Comparison of ENCODE assay signal across 13 cellular contexts in the genomic region with DNA sequence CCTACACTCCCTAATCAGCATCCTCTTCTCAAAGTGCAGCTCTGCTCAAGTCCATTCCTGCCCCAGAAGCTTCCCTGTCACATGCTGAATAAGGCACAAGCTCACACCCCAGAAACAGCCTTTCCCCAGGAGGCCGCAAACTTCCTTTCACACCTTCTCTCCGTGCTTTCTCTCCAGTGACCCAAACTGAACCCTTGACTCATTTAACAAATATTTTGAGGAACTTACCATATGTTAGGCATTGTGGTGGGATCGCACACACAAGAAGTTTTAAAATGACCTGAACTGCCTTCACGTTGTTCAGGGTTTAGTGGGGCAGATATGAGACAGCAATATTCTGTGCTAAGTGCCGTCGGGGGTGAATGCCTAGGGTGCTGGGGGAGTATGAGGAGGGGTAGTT.
DNase-seq lines count a peak whose midpoint lies in the region; ATAC-seq, FAIRE-seq and TF ChIP-seq lines count a peak whose summit lies in the region.
"Had no signal": no experiment of that assay in that cellular context is flagged by ENCODE, and none has a peak within 500 bp of the region (broad histone marks: within the 10 kb centered on the region; RNA-seq: fewer than 3 reads in every experiment).

No MANE protein-coding gene starts in this region.

- TF ChIP-seq CTCF in endodermal cell (conservative IDR thresholded peaks at IDR 0.05): no peak
- no peak for TF ChIP-seq CTCF in right atrium auricular region (IDR thresholded peaks at IDR 0.05)

- H3K4me3 ChIP-seq in endodermal cell (ENCODE audit: low read length): no peak overlapping the region
- no peak overlapping the region for H3K4me3 ChIP-seq in right atrium auricular region
- H3K4me3 ChIP-seq: esophagus squamous epithelium had no signal

- peaks cover 14% of the 10 kb centered on the region for H3K4me1 Mint-ChIP-seq in endodermal cell

- no peak overlapping the region for H3K27ac Mint-ChIP-seq in endodermal cell

- H3K9me3 ChIP-seq in endodermal cell (ENCODE audit: control insufficient read depth, low read length): no peaks in the 10 kb centered on the region
- H3K9me3 ChIP-seq in right atrium auricular region: no peaks in the 10 kb centered on the region
- H3K9me3 ChIP-seq: esophagus squamous epithelium had no signal

- no peak overlapping the region for H3K4me3 Mint-ChIP-seq in endodermal cell

- H3K27me3 Mint-ChIP-seq in endodermal cell (ENCODE audit: insufficient read depth): peaks cover 40% of the 10 kb centered on the region

- H3K9me3 Mint-ChIP-seq in endodermal cell: no peaks in the 10 kb centered on the region

- DNase-seq in GM18507 (ENCODE audit: extremely low spot score, insufficient read length, low read depth) (peak; percentile 12), endodermal cell (peak; percentile 78), NCI-H345 (lab: John Stamatoyannopoulos, UW) (no peak), right atrium auricular region (ENCODE audit: low spot score) (no peak)
- no peak for DNase-seq in activated CD4-positive, CD25-positive, alpha-beta regulatory T cell (lab: John Stamatoyannopoulos, UW)
- DNase-seq in activated CD4-positive, alpha-beta T cell treated with anti-CD3 and anti-CD28 coated beads for 1 hour: no peak
- DNase-seq: activated gamma-delta T cell treated with Interleukin-2 at 50 U/mL for 16 hours; esophagus squamous epithelium; GDM1; stimulated activated CD4-positive, alpha-beta T cell treated with anti-CD3 and anti-CD28 coated beads, Interleukin-4, amount 100 ng/mL, for 1 hour had no signal

- peak; percentile 71 for FAIRE-seq in GM18507 (lab: Jason Lieb, UNC)

- no peak overlapping the region for H3K27ac ChIP-seq in endodermal cell (ENCODE audit: low read depth, low read length)
- no peak overlapping the region for H3K27ac ChIP-seq in right atrium auricular region
- H3K27ac ChIP-seq: esophagus squamous epithelium, KMS-11 had no signal

- no peaks in the 10 kb centered on the region for H3K4me1 ChIP-seq in endodermal cell (ENCODE audit: control insufficient read depth, insufficient read depth, low read length)
- no peaks in the 10 kb centered on the region for H3K4me1 ChIP-seq in right atrium auricular region
- H3K4me1 ChIP-seq: esophagus squamous epithelium had no signal

- no peak overlapping the region for H3K9ac ChIP-seq in endodermal cell (ENCODE audit: extremely low read depth, low read length, poor library complexity, severe bottlenecking)
- H3K9ac ChIP-seq: KMS-11 had no signal

- ATAC-seq in GM21723 (IDR thresholded peaks at IDR 0.05; ENCODE audit: unreplicated experiment) (peak; percentile 62), HG03520 (IDR thresholded peaks at IDR 0.05; ENCODE audit: unreplicated experiment) (peak; percentile 75)

- H3K36me3 Mint-ChIP-seq in endodermal cell (ENCODE audit: low read depth): no peaks in the 10 kb centered on the region

- WGBS in endodermal cell (ENCODE audit: insufficient coverage in 1 of 2, insufficient read length in 1 of 2), 2 experiments: 79% methylated on average over 6 of the region's 6 CpGs; no CpG with 5 or more reads in 1 of the 2 experiments

- H3K36me3 ChIP-seq in endodermal cell (ENCODE audit: control insufficient read depth, insufficient read depth, low read length) (no peaks in the 10 kb centered on the region), right atrium auricular region (no peaks in the 10 kb centered on the region)
- H3K36me3 ChIP-seq: esophagus squamous epithelium had no signal

- H3K27me3 ChIP-seq in endodermal cell (ENCODE audit: control insufficient read depth, insufficient read depth, low read length, poor library complexity, severe bottlenecking) (peaks cover 8% of the 10 kb centered on the region), right atrium auricular region (no peaks in the 10 kb centered on the region)

Comparison
In these comparisons a context has a peak if more than half of its experiments do, and no peak if none do; other contexts are left out.
1. DNase-seq: peak in GM18507 (single experiment) and endodermal cell (single experiment); none in activated CD4-positive, CD25-positive, alpha-beta regulatory T cell (0 of 4), NCI-H345 (single experiment), right atrium auricular region (single experiment) and activated CD4-positive, alpha-beta T cell treated with anti-CD3 and anti-CD28 coated beads for 1 hour (single experiment).